ENCODE assay signal across 19 cellular contexts in genomic region chr15:71338827-71339542, GRCh38.
DNase-seq lines count a peak whose midpoint lies in the region; ATAC-seq and TF ChIP-seq lines count a peak whose summit lies in the region.
"Had no signal": no experiment of that assay in that cellular context is flagged by ENCODE, and none has a peak within 500 bp of the region (broad histone marks: within the 10 kb centered on the region; RNA-seq: fewer than 3 reads in every experiment).

No MANE protein-coding gene starts in this region.

- no peaks in the 10 kb centered on the region for H3K9me3 ChIP-seq in ascending aorta
- H3K9me3 ChIP-seq in thoracic aorta = no peaks in the 10 kb centered on the region
- H3K9me3 ChIP-seq: BE2C, Peyer's patch had no signal

- DNase-seq in ELF-1 (ENCODE audit: low read depth, low spot score) = peak; percentile 31
- DNase-seq in ascending aorta (ENCODE audit: low spot score in 2 of 2) = no peak
- no peak for DNase-seq in left lobe of liver (ENCODE audit: low spot score)
- no peak for DNase-seq in thoracic aorta (ENCODE audit: low spot score)
- no peak for DNase-seq in iPS-NIHi11 (ENCODE audit: low spot score)
- no peak for DNase-seq in NCI-H2171 (lab: John Stamatoyannopoulos, UW)
- no peak for DNase-seq in activated CD4-positive, alpha-beta T cell treated with anti-CD3 and anti-CD28 coated beads, Interleukin-2, amount 50 U/mL, for 1 hour
- DNase-seq: BE2C; CD8-positive, alpha-beta memory T cell; H7; Karpas-422; MM.1S; NCI-H1105 treated with DMSO at 0.1 percent for 48 hours; NCI-H187 treated with DMSO at 0.1 percent for 48 hours; NCI-H510A; Peyer's patch; SIG-M5 had no signal

- intact Hi-C loops in ascending aorta (cut with DNase I) = no loop called here

- ATAC-seq in left lobe of liver (peak; percentile 24), thoracic aorta (ENCODE audit: insufficient number of reproducible peaks, low FRiP score, low read depth) (no peak), GM21737 (IDR thresholded peaks at IDR 0.05; ENCODE audit: unreplicated experiment) (no peak)
- ATAC-seq: HepG2 had no signal

- H3K4me1 ChIP-seq in ascending aorta = peaks cover 0 to 38% of the 10 kb centered on the region in 2 donors
- peaks cover 11 to 60% of the 10 kb centered on the region in 2 donors for H3K4me1 ChIP-seq in thoracic aorta (ENCODE audit: control insufficient read depth in 1 of 2, low read depth in 2 of 2)
- H3K4me1 ChIP-seq: BE2C, Peyer's patch had no signal

- TF ChIP-seq CTCF in ascending aorta (IDR thresholded peaks at IDR 0.05) = no peak
- TF ChIP-seq CTCF in thoracic aorta (IDR thresholded peaks at IDR 0.05) = no peak

- H3K27me3 ChIP-seq in ascending aorta = no peaks in the 10 kb centered on the region
- no peaks in the 10 kb centered on the region for H3K27me3 ChIP-seq in thoracic aorta (replicated peaks; ENCODE audit: insufficient read depth)
- H3K27me3 ChIP-seq: BE2C, Peyer's patch had no signal

- H3K27ac ChIP-seq in ascending aorta (peak overlapping the region; percentile 91 to 92), thoracic aorta (peak overlapping the region; percentile 72 to 95)

- H3K36me3 ChIP-seq in ascending aorta = no peaks in the 10 kb centered on the region
- no peaks in the 10 kb centered on the region for H3K36me3 ChIP-seq in thoracic aorta
- H3K36me3 ChIP-seq: BE2C, Peyer's patch had no signal

- H3K4me3 ChIP-seq in ascending aorta (no peak overlapping the region), thoracic aorta (no peak overlapping the region)
- H3K4me3 ChIP-seq: Peyer's patch had no signal
